22 cellular contexts compared by ENCODE assay signal in the genomic region with DNA sequence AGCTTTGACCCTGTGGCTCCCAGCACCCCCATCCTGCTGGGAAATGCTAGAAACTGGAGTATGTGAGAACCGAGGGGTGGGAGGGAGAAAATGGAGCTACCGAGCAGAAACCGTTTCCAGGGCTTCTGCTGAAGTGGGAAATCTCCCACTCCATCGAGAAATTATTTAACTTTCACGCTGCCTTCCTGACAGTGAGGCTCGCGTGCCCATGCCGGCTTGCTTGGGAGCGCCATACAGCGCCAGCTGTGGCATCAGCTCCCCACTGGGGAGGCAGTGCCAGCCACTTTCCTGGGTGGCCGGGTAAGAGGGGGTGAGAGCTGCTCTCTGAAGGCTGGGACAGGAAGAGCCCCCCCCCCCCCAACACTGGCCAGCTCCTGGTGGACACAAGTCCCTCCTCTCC.
"Had no signal": no experiment of that assay in that cellular context is flagged by ENCODE, and none has a peak within 500 bp of the region (broad histone marks: within the 10 kb centered on the region; RNA-seq: fewer than 3 reads in every experiment).

No MANE protein-coding gene starts in this region.

- H3K27me3 ChIP-seq: neutrophil, right atrium auricular region, right lobe of liver, tibial nerve had no signal

- ATAC-seq: left colon; left lung; naive thymus-derived CD8-positive, alpha-beta T cell; right lobe of liver; stimulated activated memory B cell treated with anti-CD40 and anti-IgM and Interleukin-4, amounts not matched to agents 10 μg/mL and 1 μg/mL and 100 μg/mL, for 72 hours; stimulated activated naive CD8-positive, alpha-beta T cell treated with anti-CD3 and anti-CD28 coated beads, Interleukin-15, amount 100 ng/mL, for 72 hours had no signal

- FAIRE-seq: keratinocyte had no signal

- H3K4me1 ChIP-seq: left lung, right atrium auricular region, right lobe of liver, tibial nerve, uterus had no signal

- H3K9me3 ChIP-seq: left lung, neutrophil, right atrium auricular region, right lobe of liver, tibial nerve, uterus had no signal

- DNase-seq: hippocampal formation; kidney glomerular epithelial cell; left colon; left lung; mesenchymal stem cell; naive thymus-derived CD8-positive, alpha-beta T cell; occipital lobe; right lobe of liver; stimulated activated CD4-positive, alpha-beta T cell treated with anti-CD3 and anti-CD28 coated beads, Interleukin-1b, Interleukin-23, amount 100 ng/mL, for 48 hours; stimulated activated CD4-positive, alpha-beta T cell treated with anti-CD3 and anti-CD28 coated beads, Interleukin-2, amount 100 ng/mL, for 48 hours; stimulated activated CD4-positive, alpha-beta T cell treated with anti-CD3 and anti-CD28 coated beads, Interleukin-4, amount 100 ng/mL, for 4 hours; stimulated activated CD8-positive, alpha-beta memory T cell treated with anti-CD3 and anti-CD28 coated beads, Interleukin-4, amount 100 ng/mL, for 48 hours; stimulated activated naive CD4-positive, alpha-beta T cell treated with Interleukin-2 at 50 U/mL for 16 hours; stimulated activated naive CD8-positive, alpha-beta T cell treated with anti-CD3 and anti-CD28 coated beads, Interleukin-15, amount 100 ng/mL, for 72 hours; substantia nigra; uterus had no signal

- H3K27ac ChIP-seq: left lung, neutrophil, right atrium auricular region, right lobe of liver, tibial nerve, uterus had no signal

- H3K4me2 ChIP-seq: smooth muscle cell had no signal

- H3K4me3 ChIP-seq: left lung, right atrium auricular region, right lobe of liver, smooth muscle cell, tibial nerve, uterus had no signal

- H3K36me3 ChIP-seq: left lung, neutrophil, right atrium auricular region, right lobe of liver, tibial nerve, uterus had no signal
